Comparison of ENCODE assay signal across 8 cellular contexts in genomic region chr1:226064168-226064815, GRCh38. TPM values are rescaled to one million over a fixed set of nuclear protein-coding genes. Genes with fewer than 3 reads are reported as not detected.
DNase-seq lines count a peak whose midpoint lies in the region; ATAC-seq and TF ChIP-seq lines count a peak whose summit lies in the region.

No MANE protein-coding gene starts in this region.

- peaks cover 67% of the 10 kb centered on the region for H3K79me2 ChIP-seq in mammary epithelial cell (ENCODE audit: insufficient read depth, low read length)

- CTCF ChIA-PET in mammary epithelial cell (lab: Charles Lee; ENCODE audit: low non-redundant PET): interaction anchor here (0.5 to 1.1 kb wide), 10 partner anchors 28 to 439 kb away, joined by 3 to 10 read pairs (median 5); partner anchors contain the start of gene LIN9

- peaks cover 19% of the 10 kb centered on the region for H3K4me1 ChIP-seq in mammary epithelial cell (ENCODE audit: insufficient read depth, low read length)
- H3K4me1 ChIP-seq in lung (ENCODE audit: control insufficient read depth in 2 of 2, insufficient read depth in 2 of 2, low read length in 2 of 2): peaks cover 0 to 11% of the 10 kb centered on the region in 2 donors

- peak overlapping the region; percentile 96 for H3K9ac ChIP-seq in mammary epithelial cell (ENCODE audit: insufficient read depth, low read length)

- H3K27ac ChIP-seq in mammary epithelial cell (ENCODE audit: insufficient read depth, low read depth, low read length) (peak overlapping the region; percentile 86), lung (ENCODE audit: low read depth in 1 of 2, low read length in 1 of 2) (peak overlapping the region; percentile 22 to 94)

- intact Hi-C loops in mammary epithelial cell (cut with micrococcal nuclease): loop anchor here (1.0 to 5.0 kb wide), 3 partner anchors 19 to 589 kb away; partner anchors contain the start of gene SRP9

- peak overlapping the region; percentile 81 for H3K4me2 ChIP-seq in mammary epithelial cell (ENCODE audit: insufficient read depth, low read depth, low read length)

- H3K4me3 ChIP-seq in GM08714 (ENCODE audit: low read length) (peak overlapping the region; percentile 88), mammary epithelial cell (replicated peaks in 1 of 3; ENCODE audit: insufficient read depth in 1 of 3, low read depth in 2 of 3, low read length in 3 of 3) (peak overlapping the region; percentile 86 to 99 (median 91)), lung (peak overlapping the region; percentile 66)

- H3K27me3 ChIP-seq in mammary epithelial cell (ENCODE audit: insufficient read depth, low read length) (no peaks in the 10 kb centered on the region), lung (ENCODE audit: control insufficient read depth, insufficient read depth) (no peaks in the 10 kb centered on the region)

- H3K36me3 ChIP-seq in mammary epithelial cell (ENCODE audit: insufficient read depth, low read length) (peaks cover 20% of the 10 kb centered on the region), lung (ENCODE audit: control insufficient read depth in 2 of 2, insufficient read depth in 2 of 2, low read length in 2 of 2) (peaks cover 5 to 8% of the 10 kb centered on the region in 2 donors)

- H3K9me3 ChIP-seq in mammary epithelial cell (replicated peaks; ENCODE audit: insufficient read depth, low read length) (no peaks in the 10 kb centered on the region), lung (ENCODE audit: control insufficient read depth in 2 of 2, insufficient read depth in 1 of 2, low read length in 1 of 2) (no peaks in the 10 kb centered on the region)

- dilution Hi-C loops in mammary epithelial cell (cut with HindIII; ENCODE audit: low sequenced_read_pairs): no loop called here

- peaks cover 4% of the 10 kb centered on the region for H4K20me1 ChIP-seq in mammary epithelial cell (ENCODE audit: insufficient read depth, low read length)

- H2AFZ ChIP-seq in mammary epithelial cell (ENCODE audit: low read depth, low read length): no peak overlapping the region

- in situ Hi-C loops in ACHN (cut with HindIII; ENCODE audit: low pct_ligation_motif_present, low pct_unique_long_range_greater_than_20kb, low sequenced_read_pairs) (no loop called here), mammary epithelial cell (cut with MboI; ENCODE audit: low sequenced_read_pairs in 2 of 2) (loop anchor here in 1 of 2 donors (10.0 kb wide), 1 partner anchor 61 kb away; no protein-coding TSS in a partner anchor)

- peaks cover 41% of the 10 kb centered on the region for H3K4me1 Mint-ChIP-seq in type B pancreatic cell (ENCODE audit: unreplicated experiment)

- peaks cover 31% of the 10 kb centered on the region for H3K36me3 Mint-ChIP-seq in type B pancreatic cell

- no peak for ATAC-seq in lung (ENCODE audit: insufficient read depth, low FRiP score)
- no peak for ATAC-seq in GM21515 (IDR thresholded peaks at IDR 0.05; ENCODE audit: unreplicated experiment)

- H3K27me3 Mint-ChIP-seq in type B pancreatic cell: no peaks in the 10 kb centered on the region

- H3K27ac Mint-ChIP-seq in type B pancreatic cell: peak overlapping the region; percentile 99

- TF ChIP-seq CTCF in mammary epithelial cell (conservative IDR thresholded peaks at IDR 0.05 in 1 of 2, IDR thresholded peaks at IDR 0.05 in 1 of 2; ENCODE audit: extremely low read depth in 1 of 2, insufficient read depth in 1 of 2, low read depth in 1 of 2, low read length in 2 of 2): peak; percentile 37 to 65
- no peak for TF ChIP-seq CTCF in lung (IDR thresholded peaks at IDR 0.05; ENCODE audit: control extremely low read depth, extremely low read depth)
- TF ChIP-seq CTCF in type B pancreatic cell (conservative IDR thresholded peaks at IDR 0.05): peak; percentile 82

- H3K9me3 Mint-ChIP-seq in type B pancreatic cell: no peaks in the 10 kb centered on the region

- TSS peak; percentile 31 for BruUV-seq in mammary epithelial cell (replicated peaks; lab: Mats Ljungman, UMichigan)

- WGBS in mammary epithelial cell (ENCODE audit: low coverage, missing lambda C conversion rate): 1% methylated on average over 13 of the region's 13 CpGs
- 1% methylated on average over 13 of the region's 13 CpGs for WGBS in lung, 2 donors

- DNase-seq in ACHN (peak; percentile 55), OCI-M1 (lab: John Stamatoyannopoulos, UW) (peak; percentile 71), mammary epithelial cell (peak; percentile 39), lung (ENCODE audit: low spot score) (no peak), type B pancreatic cell (ENCODE audit: extremely low spot score, unreplicated experiment) (no peak), HuH-7 (ENCODE audit: low spot score) (no peak)

- peak overlapping the region; percentile 100 for H3K4me3 Mint-ChIP-seq in type B pancreatic cell

RNA-seq across cellular contexts. Expression of gene H3-3A, which starts 1.8 kb away (rescaled TPM):
- total RNA-seq in mammary epithelial cell (100 to 1,000 TPM; 209 to 262 TPM), lung (100 to 1,000 TPM; 404 to 551 TPM), type B pancreatic cell (ENCODE audit: low replicate concordance) (684 and 873 TPM in 2 replicates)
- polyA plus RNA-seq in mammary epithelial cell (394 TPM), lung (1,000 to 10,000 TPM in 1 of 2 donors, 100 to 1,000 TPM in 1; 758 to 1,014 TPM)
- 16.2 TPM for polyA minus RNA-seq in mammary epithelial cell

Comparison
In these comparisons a context has a peak if more than half of its experiments do, and no peak if none do; other contexts are left out.
1. DNase-seq: peak in ACHN (single experiment), OCI-M1 (single experiment) and mammary epithelial cell (single experiment); none in lung (single experiment), type B pancreatic cell (single experiment) and HuH-7 (single experiment).
2. Peak in every context shown above with its lines, with median percentiles within 50 percentile points of each other: H3K4me3 ChIP-seq.